10 cellular contexts compared by ENCODE assay signal in genomic region chr1:234683856-234684632, GRCh38.
DNase-seq lines count a peak whose midpoint lies in the region; FAIRE-seq and TF ChIP-seq lines count a peak whose summit lies in the region.
"Had no signal": no experiment of that assay in that cellular context is flagged by ENCODE, and none has a peak within 500 bp of the region (broad histone marks: within the 10 kb centered on the region; RNA-seq: fewer than 3 reads in every experiment).

No MANE protein-coding gene starts in this region.

- H2BK15ac ChIP-seq in mesendoderm (replicated peaks; ENCODE audit: low read depth), result no peak overlapping the region

- BruUV-seq in endothelial cell of umbilical vein (replicated peaks; lab: Mats Ljungman, UMichigan), result no TSS peak

- DNase-seq in AG10803 (ENCODE audit: low read depth) (peak; percentile 90), NB4 (ENCODE audit: low read depth) (peak; percentile 97), endothelial cell of umbilical vein (ENCODE audit: low read depth, low spot score) (peak; percentile 15), mesendoderm (peak; percentile 95), NCI-H1105 treated with DMSO at 0.1 percent for 48 hours (lab: John Stamatoyannopoulos, UW) (no peak)
- no peak for DNase-seq in activated CD4-positive, alpha-beta T cell treated with anti-CD3 and anti-CD28 coated beads, Interleukin-2, amount 50 U/mL, for 4 hours
- no peak for DNase-seq in activated CD4-positive, alpha-beta T cell treated with anti-CD3 and anti-CD28 coated beads for 4 hours
- DNase-seq in stimulated activated CD8-positive, alpha-beta memory T cell treated with anti-CD3 and anti-CD28 coated beads, Interleukin-4, amount 100 ng/mL, for 48 hours, result no peak
- DNase-seq: NCI-H1092 treated with DMSO at 0.1 percent for 48 hours had no signal

- POLR2A ChIA-PET in endothelial cell of umbilical vein (lab: Charles Lee), result no interaction called here

- H3K27ac ChIP-seq in endothelial cell of umbilical vein (ENCODE audit: insufficient read depth, low read depth, low read length) (no peak overlapping the region), mesendoderm (ENCODE audit: low read depth, low read length) (peak overlapping the region; percentile 31)

- H3K4me2 ChIP-seq in endothelial cell of umbilical vein (ENCODE audit: insufficient read depth, low read length), result no peak overlapping the region
- no peak overlapping the region for H3K4me2 ChIP-seq in mesendoderm (ENCODE audit: low read length)

- no peak overlapping the region for H3K23ac ChIP-seq in mesendoderm (ENCODE audit: low read length)

- no peak for TF ChIP-seq CTCF in AG10803 (conservative IDR thresholded peaks at IDR 0.05; ENCODE audit: low read length)
- TF ChIP-seq CTCF in NB4 (IDR thresholded peaks at IDR 0.05; ENCODE audit: low read depth, low read length), result no peak
- no peak for TF ChIP-seq CTCF in endothelial cell of umbilical vein (IDR thresholded peaks at IDR 0.05; ENCODE audit: extremely low read depth in 1 of 2, insufficient read depth in 1 of 2, low read depth in 1 of 2, low read length in 2 of 2)

- no peak overlapping the region for H3K56ac ChIP-seq in mesendoderm (ENCODE audit: low read length)

- H3K9me3 ChIP-seq in endothelial cell of umbilical vein (replicated peaks; ENCODE audit: control insufficient read depth, insufficient read depth, low read length), result no peaks in the 10 kb centered on the region
- H3K9me3 ChIP-seq: Caco-2 had no signal

- H3K79me2 ChIP-seq in endothelial cell of umbilical vein (ENCODE audit: control insufficient read depth, insufficient read depth, low read length) (no peaks in the 10 kb centered on the region), mesendoderm (ENCODE audit: control insufficient read depth, insufficient read depth, low read length) (no peaks in the 10 kb centered on the region)

- H3K79me1 ChIP-seq in mesendoderm (ENCODE audit: low read length), result no peaks in the 10 kb centered on the region

- no peak overlapping the region for H4K8ac ChIP-seq in mesendoderm (ENCODE audit: low read depth, low read length)

- H3K4ac ChIP-seq in mesendoderm (ENCODE audit: low read depth, low read length), result peak overlapping the region; percentile 20

- TF ChIP-seq POLR2A in NB4 (IDR thresholded peaks at IDR 0.05; ENCODE audit: extremely low read depth, insufficient read length) (no peak), endothelial cell of umbilical vein (IDR thresholded peaks at IDR 0.05; ENCODE audit: low read depth, low read length) (no peak)

- H3K4me3 ChIP-seq in AG10803 (ENCODE audit: low read length) (no peak overlapping the region), NB4 (ENCODE audit: low read depth, low read length) (no peak overlapping the region), endothelial cell of umbilical vein (replicated peaks in 1 of 3; ENCODE audit: insufficient read depth in 1 of 3, low read depth in 1 of 3, low read length in 3 of 3) (no peak overlapping the region), mesendoderm (ENCODE audit: low read length) (no peak overlapping the region)

- H3K9ac ChIP-seq in endothelial cell of umbilical vein (replicated peaks; ENCODE audit: extremely low read depth, insufficient read depth, low read length) (no peak overlapping the region), mesendoderm (ENCODE audit: low read length) (no peak overlapping the region)

- CTCF ChIA-PET in endothelial cell of umbilical vein (lab: Charles Lee), result interaction anchor here (1.0 to 1.3 kb wide), 2 partner anchors 9 to 400 kb away, joined by 3 read pairs; no protein-coding TSS in a partner anchor

- FAIRE-seq in endothelial cell of umbilical vein (lab: Jason Lieb, UNC), result no peak

- no peaks in the 10 kb centered on the region for H3K9me1 ChIP-seq in endothelial cell of umbilical vein (replicated peaks; ENCODE audit: control insufficient read depth, extremely low read depth, insufficient read depth, low read length)

- WGBS in mesendoderm (ENCODE audit: extremely low coverage, insufficient coverage, low lambda C conversion rate), result no CpG with 5 or more reads among the region's 10 CpGs

- H2BK120ac ChIP-seq in mesendoderm (ENCODE audit: low read depth, low read length), result peak overlapping the region; percentile 98

- H3K18ac ChIP-seq in mesendoderm (ENCODE audit: low read length), result peak overlapping the region; percentile 65

- H3K4me1 ChIP-seq in endothelial cell of umbilical vein (ENCODE audit: control insufficient read depth, extremely low read depth, insufficient read depth, low read length), result no peaks in the 10 kb centered on the region
- peaks cover 2% of the 10 kb centered on the region for H3K4me1 ChIP-seq in mesendoderm (ENCODE audit: control insufficient read depth, low read depth, low read length)

- H2BK5ac ChIP-seq in mesendoderm (ENCODE audit: low read length), result no peak overlapping the region

- H3K36me3 ChIP-seq in endothelial cell of umbilical vein (ENCODE audit: control insufficient read depth in 2 of 2, extremely low read depth in 1 of 2, insufficient read depth in 2 of 2, low read length in 2 of 2) (no peaks in the 10 kb centered on the region), mesendoderm (ENCODE audit: control insufficient read depth, insufficient read depth, low read length) (no peaks in the 10 kb centered on the region)

- dilution Hi-C loops in endothelial cell of umbilical vein (cut with MboI; ENCODE audit: extremely low pct_ligation_motif_present, low sequenced_read_pairs), result no loop called here

- no peak overlapping the region for H2AFZ ChIP-seq in endothelial cell of umbilical vein (ENCODE audit: low read depth, low read length)

- no peak overlapping the region for H4K5ac ChIP-seq in mesendoderm (ENCODE audit: low read length)

- intact Hi-C loops in endothelial cell of umbilical vein (cut with micrococcal nuclease), result no loop called here

- H2AK5ac ChIP-seq in mesendoderm (ENCODE audit: low read length), result no peak overlapping the region

- H3K27me3 ChIP-seq in endothelial cell of umbilical vein (ENCODE audit: control insufficient read depth in 2 of 2, insufficient read depth in 2 of 2, low read length in 2 of 2), result no peaks in the 10 kb centered on the region
- H3K27me3 ChIP-seq in mesendoderm (ENCODE audit: insufficient read depth, low read length, poor library complexity), result no peaks in the 10 kb centered on the region

- no peaks in the 10 kb centered on the region for H4K20me1 ChIP-seq in endothelial cell of umbilical vein (replicated peaks; ENCODE audit: control insufficient read depth, extremely low read depth, insufficient read depth, low read length)

TF ChIP-seq in endothelial cell of umbilical vein, 7 proteins besides CTCF, POLR2A, EP300 and RAD21:
- TF ChIP-seq FOS (IDR thresholded peaks at IDR 0.05; ENCODE audit: borderline replicate concordance, insufficient read depth, low read length) (no peak), MAX (IDR thresholded peaks at IDR 0.05; ENCODE audit: insufficient read depth, insufficient read length) (no peak), GATA2 (IDR thresholded peaks at IDR 0.05; ENCODE audit: insufficient read depth, insufficient read length, low read depth, low read length) (no peak), MYC (IDR thresholded peaks at IDR 0.05; ENCODE audit: low read depth, low read length) (no peak), POLR2AphosphoS5 (IDR thresholded peaks at IDR 0.05; ENCODE audit: insufficient read depth, low read depth, low read length) (no peak), EZH2 (IDR thresholded peaks at IDR 0.05; ENCODE audit: borderline replicate concordance, low read depth, low read length, severe bottlenecking) (no peak), JUN (IDR thresholded peaks at IDR 0.05; ENCODE audit: borderline replicate concordance, insufficient read depth, insufficient read length, low read depth) (no peak)

Comparison
In these comparisons a context has a peak if more than half of its experiments do, and no peak if none do; other contexts are left out.
1. DNase-seq: peak in AG10803 (single experiment), NB4 (single experiment), endothelial cell of umbilical vein (single experiment) and mesendoderm (single experiment); none in activated CD4-positive, alpha-beta T cell treated with anti-CD3 and anti-CD28 coated beads, Interleukin-2, amount 50 U/mL, for 4 hours (0 of 2), activated CD4-positive, alpha-beta T cell treated with anti-CD3 and anti-CD28 coated beads for 4 hours (0 of 2), stimulated activated CD8-positive, alpha-beta memory T cell treated with anti-CD3 and anti-CD28 coated beads, Interleukin-4, amount 100 ng/mL, for 48 hours (single experiment) and NCI-H1105 treated with DMSO at 0.1 percent for 48 hours (single experiment).